Comparison of ENCODE assay signal across 8 cellular contexts in genomic region chr10:62373995-62374861, GRCh38. TPM values are rescaled to one million over a fixed set of nuclear protein-coding genes. Genes with fewer than 3 reads are reported as not detected.
A peak's percentile ranks its signal among the peaks of the same experiment; 100 is the strongest.
DNase-seq lines count a peak whose midpoint lies in the region; ATAC-seq, FAIRE-seq and TF ChIP-seq lines count a peak whose summit lies in the region.

TSS of gene ZNF365 (plus strand) at chr10:62374369. CDS start at chr10:62376194, 1,825 bp downstream.

- DNase-seq in Calu3 = peak; percentile 56
- DNase-seq in LHCN-M2 (ENCODE audit: low read depth) = peak; percentile 63
- peak; percentile 67 for DNase-seq in activated CD8-positive, alpha-beta memory T cell treated with anti-CD3 and anti-CD28 coated beads for 24 hours
- no peak for DNase-seq in endothelial cell of umbilical vein (ENCODE audit: low read depth, low spot score)
- peak; percentile 43 for DNase-seq in stimulated activated naive CD8-positive, alpha-beta T cell treated with anti-CD3 and anti-CD28 coated beads, Interleukin-15, Interleukin-2, amounts not matched to agents 100 U/mL and 50 U/mL, for 24 hours
- DNase-seq in DMS79 treated with DMSO at 0.1 percent for 48 hours (lab: John Stamatoyannopoulos, UW) = no peak

- no peaks in the 10 kb centered on the region for H3K36me3 ChIP-seq in endothelial cell of umbilical vein (ENCODE audit: control insufficient read depth in 2 of 2, extremely low read depth in 1 of 2, insufficient read depth in 2 of 2, low read length in 2 of 2)

- H3K36me3 Mint-ChIP-seq in Calu3 (ENCODE audit: insufficient read depth, unreplicated experiment) = peaks cover 16% of the 10 kb centered on the region

- BruUV-seq in Calu3 (replicated peaks; lab: Mats Ljungman, UMichigan) (no TSS peak), endothelial cell of umbilical vein (replicated peaks; lab: Mats Ljungman, UMichigan) (no TSS peak)

- H3K27me3 Mint-ChIP-seq in Calu3 (ENCODE audit: unreplicated experiment) = no peaks in the 10 kb centered on the region

- H3K27ac ChIP-seq in endothelial cell of umbilical vein (ENCODE audit: insufficient read depth, low read depth, low read length) = peak within 1 kb of the TSS; percentile 5

- peak within 1 kb of the TSS; percentile 83 for H2AFZ ChIP-seq in endothelial cell of umbilical vein (ENCODE audit: low read depth, low read length)

- H3K27ac Mint-ChIP-seq in Calu3 (ENCODE audit: unreplicated experiment) = peak within 1 kb of the TSS; percentile 62

- no peaks in the 10 kb centered on the region for H4K20me1 ChIP-seq in endothelial cell of umbilical vein (replicated peaks; ENCODE audit: control insufficient read depth, extremely low read depth, insufficient read depth, low read length)

- H3K4me3 ChIP-seq in endothelial cell of umbilical vein (replicated peaks in 1 of 3; ENCODE audit: insufficient read depth in 1 of 3, low read depth in 1 of 3, low read length in 3 of 3) (peak within 1 kb of the TSS; percentile 39 to 52 (median 51)), mononuclear cell (ENCODE audit: low read length) (peak within 1 kb of the TSS; percentile 29)

- no peaks in the 10 kb centered on the region for H3K9me1 ChIP-seq in endothelial cell of umbilical vein (replicated peaks; ENCODE audit: control insufficient read depth, extremely low read depth, insufficient read depth, low read length)

- no peaks in the 10 kb centered on the region for H3K79me2 ChIP-seq in endothelial cell of umbilical vein (ENCODE audit: control insufficient read depth, insufficient read depth, low read length)

- dilution Hi-C loops in endothelial cell of umbilical vein (cut with MboI; ENCODE audit: extremely low pct_ligation_motif_present, low sequenced_read_pairs) = no loop called here

- intact Hi-C loops in Calu3 (cut with micrococcal nuclease; ENCODE audit: unreplicated experiment) = no loop called here
- intact Hi-C loops in endothelial cell of umbilical vein (cut with micrococcal nuclease) = loop anchor here (2.0 to 5.0 kb wide), 2 partner anchors 105 to 472 kb away; partner anchors contain the start of genes ARID5B and RTKN2

- ATAC-seq in stimulated activated naive CD8-positive, alpha-beta T cell treated with anti-CD3 and anti-CD28 coated beads, Interleukin-15, Interleukin-2, amounts not matched to agents 100 U/mL and 50 U/mL, for 24 hours = peak; percentile 79
- no peak for ATAC-seq in GM19397 (IDR thresholded peaks at IDR 0.05; ENCODE audit: unreplicated experiment)

- peaks cover 14% of the 10 kb centered on the region for H3K4me1 Mint-ChIP-seq in Calu3 (ENCODE audit: low read depth, unreplicated experiment)

- FAIRE-seq in endothelial cell of umbilical vein (lab: Jason Lieb, UNC) = peak; percentile 50

- no peak for TF ChIP-seq CTCF in Calu3 (IDR thresholded peaks at IDR 0.05; ENCODE audit: unreplicated experiment)
- no peak for TF ChIP-seq CTCF in endothelial cell of umbilical vein (IDR thresholded peaks at IDR 0.05; ENCODE audit: extremely low read depth in 1 of 2, insufficient read depth in 1 of 2, low read depth in 1 of 2, low read length in 2 of 2)

- peak within 1 kb of the TSS; percentile 78 for H3K4me2 ChIP-seq in endothelial cell of umbilical vein (ENCODE audit: insufficient read depth, low read length)

- H3K9ac ChIP-seq in endothelial cell of umbilical vein (replicated peaks; ENCODE audit: extremely low read depth, insufficient read depth, low read length) = peak within 1 kb of the TSS; percentile 63

- H3K9me3 Mint-ChIP-seq in Calu3 (ENCODE audit: low read depth, unreplicated experiment) = no peaks in the 10 kb centered on the region

- H3K4me1 ChIP-seq in endothelial cell of umbilical vein (ENCODE audit: control insufficient read depth, extremely low read depth, insufficient read depth, low read length) (peaks cover 16% of the 10 kb centered on the region), mononuclear cell (ENCODE audit: insufficient read depth, low read length) (peaks cover 11% of the 10 kb centered on the region)

- POLR2A ChIA-PET in endothelial cell of umbilical vein (lab: Charles Lee) = no interaction called here

- H3K4me3 Mint-ChIP-seq in Calu3 (ENCODE audit: low read depth, unreplicated experiment) = peak within 1 kb of the TSS; percentile 71

- no peaks in the 10 kb centered on the region for H3K9me3 ChIP-seq in endothelial cell of umbilical vein (replicated peaks; ENCODE audit: control insufficient read depth, insufficient read depth, low read length)
- no peaks in the 10 kb centered on the region for H3K9me3 ChIP-seq in mononuclear cell (ENCODE audit: low read depth, low read length)

- CTCF ChIA-PET in Calu3 (lab: Charles Lee) (no interaction called here), endothelial cell of umbilical vein (lab: Charles Lee) (interaction anchor here (0.6 to 1.2 kb wide), 2 partner anchors 120 to 336 kb away, joined by 3 read pairs; no protein-coding TSS in a partner anchor)

- H3K27me3 ChIP-seq in endothelial cell of umbilical vein (ENCODE audit: control insufficient read depth in 2 of 2, insufficient read depth in 2 of 2, low read length in 2 of 2) = no peaks in the 10 kb centered on the region
- H3K27me3 ChIP-seq in mononuclear cell (ENCODE audit: insufficient read depth, low read length) = peaks cover 40% of the 10 kb centered on the region

- TF ChIP-seq POLR2A in endothelial cell of umbilical vein (IDR thresholded peaks at IDR 0.05; ENCODE audit: low read depth, low read length) = no peak

TF ChIP-seq in endothelial cell of umbilical vein, 7 proteins besides CTCF, POLR2A, EP300 and RAD21:
- no peak for TF ChIP-seq POLR2AphosphoS5 (IDR thresholded peaks at IDR 0.05; ENCODE audit: insufficient read depth, low read depth, low read length)
- no peak for TF ChIP-seq MYC (IDR thresholded peaks at IDR 0.05; ENCODE audit: low read depth, low read length)
- no peak for TF ChIP-seq GATA2 (IDR thresholded peaks at IDR 0.05; ENCODE audit: insufficient read depth, insufficient read length, low read depth, low read length)
- TF ChIP-seq FOS (IDR thresholded peaks at IDR 0.05; ENCODE audit: borderline replicate concordance, insufficient read depth, low read length) = no peak
- TF ChIP-seq JUN (IDR thresholded peaks at IDR 0.05; ENCODE audit: borderline replicate concordance, insufficient read depth, insufficient read length, low read depth) = no peak
- no peak for TF ChIP-seq MAX (IDR thresholded peaks at IDR 0.05; ENCODE audit: insufficient read depth, insufficient read length)
- no peak for TF ChIP-seq EZH2 (IDR thresholded peaks at IDR 0.05; ENCODE audit: borderline replicate concordance, low read depth, low read length, severe bottlenecking)

RNA-seq across cellular contexts. Expression of gene ZNF365, which starts in this region (rescaled TPM):
- total RNA-seq in Calu3 (2022) (4.0 and 4.3 TPM in 2 replicates), LHCN-M2 (2014; rRNA removed) (5.3 and 6.2 TPM in 2 replicates), endothelial cell of umbilical vein (2.9 and 5.5 TPM in 2 replicates), mononuclear cell (1.5 TPM)
- polyA plus RNA-seq in LHCN-M2 (2012) = 3.1 TPM
- 0.76 and 1.3 TPM in 2 replicates for polyA plus RNA-seq in endothelial cell of umbilical vein
- 0.94 and 1.1 TPM in 2 replicates for polyA plus RNA-seq in endothelial cell of umbilical vein (2011; cell fraction: cytosol; rRNA removed)
- polyA plus RNA-seq in endothelial cell of umbilical vein (2011; cell fraction: nucleus; rRNA removed) = 1.9 and 2.1 TPM in 2 replicates
- polyA plus RNA-seq in endothelial cell of umbilical vein (2012) = 0.97 and 1.5 TPM in 2 replicates
- polyA minus RNA-seq in endothelial cell of umbilical vein = 1.8 and 3.3 TPM in 2 replicates
- not detected for polyA minus RNA-seq in endothelial cell of umbilical vein (2011; cell fraction: cytosol; rRNA and poly(A)+ RNA removed)
- polyA minus RNA-seq in endothelial cell of umbilical vein (2011; cell fraction: nucleus; rRNA and poly(A)+ RNA removed) = 5.0 and 6.6 TPM in 2 replicates

Comparison
In these comparisons a context has a peak if more than half of its experiments do, and no peak if none do; other contexts are left out.
1. DNase-seq: peak in Calu3 (single experiment), LHCN-M2 (single experiment), activated CD8-positive, alpha-beta memory T cell treated with anti-CD3 and anti-CD28 coated beads for 24 hours (single experiment) and stimulated activated naive CD8-positive, alpha-beta T cell treated with anti-CD3 and anti-CD28 coated beads, Interleukin-15, Interleukin-2, amounts not matched to agents 100 U/mL and 50 U/mL, for 24 hours (single experiment); none in endothelial cell of umbilical vein (single experiment) and DMS79 treated with DMSO at 0.1 percent for 48 hours (single experiment).